ENCODE assay signal across 1 cellular context in genomic region chr4:5683566-5683965, GRCh38.
TF ChIP-seq lines count a peak whose summit lies in the region.

No MANE protein-coding gene starts in this region.

TF ChIP-seq in K562, 482 proteins besides CTCF, POLR2A, EP300 and RAD21:
- TF ChIP-seq ZBTB11 (CRISPR knock-in tag; IDR thresholded peaks at IDR 0.05): peak in 1 of 3 experiments; percentile 48; a peak in 1 of 6 replicates
- no peak for TF ChIP-seq BACH1 (tag; IDR thresholded peaks at IDR 0.05)
- peak in 1 of 2 experiments; percentile 47; a peak in 2 of 4 replicates for TF ChIP-seq FOXA3 (CRISPR knock-in tag; conservative IDR thresholded peaks at IDR 0.05 in 1 of 2, IDR thresholded peaks at IDR 0.05 in 1 of 2)
- 0 out of 2 replicates have a peak, but pooled peaks have one; percentile 57 for TF ChIP-seq SMAD4 (CRISPR knock-in tag; conservative IDR thresholded peaks at IDR 0.05)
- TF ChIP-seq CXXC5 (CRISPR knock-in tag; IDR thresholded peaks at IDR 0.05): 0 out of 2 replicates have a peak, but pooled peaks have one; percentile 21
- TF ChIP-seq CBFA2T2 (conservative IDR thresholded peaks at IDR 0.05): no peak
